Comparison of ENCODE assay signal across 25 cellular contexts in the genomic region with DNA sequence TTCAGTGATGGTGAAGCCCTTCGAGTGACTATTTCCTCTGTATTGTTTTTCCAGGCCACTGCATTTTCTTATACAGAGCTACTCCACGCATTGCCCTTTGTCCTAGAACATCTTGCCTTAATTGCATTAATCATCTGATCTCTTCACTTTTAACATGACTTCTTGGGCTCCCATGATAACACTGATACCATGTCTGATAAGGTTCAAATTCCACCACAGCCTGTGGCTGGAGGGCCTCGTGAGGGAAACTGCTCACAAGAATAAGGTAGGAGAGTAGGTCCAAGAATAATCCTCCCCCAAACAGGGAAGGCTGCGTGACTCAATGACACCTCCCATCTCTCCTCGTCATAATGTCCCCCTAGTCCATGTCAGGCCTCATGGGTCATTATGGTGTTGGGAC.
"Had no signal": no experiment of that assay in that cellular context is flagged by ENCODE, and none has a peak within 500 bp of the region (broad histone marks: within the 10 kb centered on the region; RNA-seq: fewer than 3 reads in every experiment).

No MANE protein-coding gene starts in this region.

- H3K4me1 Mint-ChIP-seq: natural killer cell; nephron; stimulated activated effector memory CD8-positive, alpha-beta T cell treated with anti-CD3 and anti-CD28 coated beads, Interleukin-12 subunit alpha, Interleukin-12 subunit beta, amount 100 ng/mL, for 72 hours had no signal

- H3K27me3 ChIP-seq: neutrophil, pancreas, right lobe of liver, sigmoid colon, stomach, thyroid gland, tibial nerve, upper lobe of left lung, vagina had no signal

- H3K4me1 ChIP-seq: pancreas, prostate gland, right lobe of liver, sigmoid colon, stomach, vagina had no signal

- H3K4me3 ChIP-seq: pancreas, prostate gland, right lobe of liver, sigmoid colon, stomach, thoracic aorta, thyroid gland, tibial nerve, upper lobe of left lung, vagina had no signal

- H3K9me3 ChIP-seq: neutrophil, pancreas, prostate gland, right lobe of liver, sigmoid colon, thoracic aorta, thyroid gland, upper lobe of left lung, vagina had no signal

- H3K27ac Mint-ChIP-seq: natural killer cell; nephron; stimulated activated effector memory CD8-positive, alpha-beta T cell treated with anti-CD3 and anti-CD28 coated beads, Interleukin-12 subunit alpha, Interleukin-12 subunit beta, amount 100 ng/mL, for 72 hours; stimulated activated naive B cell treated with anti-CD40 and anti-IgM and Interleukin-4, amounts not matched to agents 10 μg/mL and 1 μg/mL and 100 μg/mL, for 72 hours; stimulated activated naive CD8-positive, alpha-beta T cell treated with anti-CD3 and anti-CD28 coated beads, Interleukin-15, Interleukin-2, amounts not matched to agents 100 ng/mL and 50 ng/mL, for 24 hours had no signal

- H3K36me3 ChIP-seq: neutrophil, pancreas, prostate gland, right lobe of liver, sigmoid colon, stomach, thoracic aorta, thyroid gland, tibial nerve, upper lobe of left lung, vagina had no signal

- H3K36me3 Mint-ChIP-seq: natural killer cell; stimulated activated effector memory CD8-positive, alpha-beta T cell treated with anti-CD3 and anti-CD28 coated beads, Interleukin-12 subunit alpha, Interleukin-12 subunit beta, amount 100 ng/mL, for 72 hours had no signal

- H3K4me3 Mint-ChIP-seq: natural killer cell; nephron; stimulated activated effector memory CD8-positive, alpha-beta T cell treated with anti-CD3 and anti-CD28 coated beads, Interleukin-12 subunit alpha, Interleukin-12 subunit beta, amount 100 ng/mL, for 72 hours; stimulated activated naive B cell treated with anti-CD40 and anti-IgM and Interleukin-4, amounts not matched to agents 10 μg/mL and 1 μg/mL and 100 μg/mL, for 72 hours; stimulated activated naive CD8-positive, alpha-beta T cell treated with anti-CD3 and anti-CD28 coated beads, Interleukin-15, Interleukin-2, amounts not matched to agents 100 ng/mL and 50 ng/mL, for 24 hours had no signal

- H3K9me3 Mint-ChIP-seq: stimulated activated effector memory CD8-positive, alpha-beta T cell treated with anti-CD3 and anti-CD28 coated beads, Interleukin-12 subunit alpha, Interleukin-12 subunit beta, amount 100 ng/mL, for 72 hours; stimulated activated naive CD8-positive, alpha-beta T cell treated with anti-CD3 and anti-CD28 coated beads, Interleukin-15, Interleukin-2, amounts not matched to agents 100 ng/mL and 50 ng/mL, for 24 hours had no signal

- DNase-seq: natural killer cell; nucleus accumbens; pancreas; right cardiac atrium; right lobe of liver; sigmoid colon; small intestine; stimulated activated CD4-positive, alpha-beta T cell treated with anti-CD3 and anti-CD28 coated beads, Interleukin-15, amount 100 ng/mL, for 24 hours; stimulated activated CD4-positive, alpha-beta T cell treated with anti-CD3 and anti-CD28 coated beads, Interleukin-2, amount 100 ng/mL, for 24 hours; stimulated activated CD4-positive, alpha-beta T cell treated with anti-CD3 and anti-CD28 coated beads, Interleukin-2, amount 100 ng/mL, for 48 hours; stimulated activated CD4-positive, alpha-beta T cell treated with anti-CD3 and anti-CD28 coated beads, Interleukin-4, amount 100 ng/mL, for 24 hours; stimulated activated naive B cell treated with anti-CD40 and anti-IgM and Interleukin-4, amounts not matched to agents 10 μg/mL and 1 μg/mL and 100 μg/mL, for 72 hours; stimulated activated naive CD4-positive, alpha-beta T cell treated with Interleukin-2 at 50 U/mL for 16 hours; stomach; thyroid gland; trophoblast cell; upper lobe of left lung had no signal

- H3K27ac ChIP-seq: neutrophil, pancreas, prostate gland, right lobe of liver, sigmoid colon, stomach, thoracic aorta, thyroid gland, tibial nerve, upper lobe of left lung, vagina had no signal
